In the genomic region with DNA sequence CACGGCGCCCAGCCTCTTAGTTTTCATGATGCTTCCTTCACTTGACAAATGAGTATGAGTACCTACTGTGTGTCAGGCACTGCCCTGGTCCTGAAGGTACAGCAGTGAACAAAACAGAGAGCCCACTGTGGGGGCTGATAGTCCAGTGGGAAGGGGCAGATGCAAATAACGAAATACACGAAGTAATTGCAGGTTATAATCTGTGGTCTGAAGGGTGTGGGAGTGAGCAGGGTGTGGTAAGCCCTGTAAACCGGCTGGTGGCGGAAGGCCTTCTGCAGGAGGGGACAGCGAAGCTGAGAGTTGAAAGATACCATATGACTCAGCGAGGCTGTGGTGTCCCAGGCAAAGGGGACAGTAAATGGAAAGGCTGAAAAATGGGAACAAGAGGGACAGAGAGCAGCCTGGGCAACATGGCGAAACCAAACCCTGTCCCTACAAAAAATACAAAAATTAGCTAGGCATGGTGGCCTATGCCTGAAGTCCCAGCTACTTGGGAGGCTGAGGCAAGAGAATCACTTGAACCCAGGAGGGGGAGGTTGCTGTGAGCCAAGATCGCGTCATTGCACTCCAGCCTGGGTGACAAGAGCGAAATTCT, we compare ENCODE assay signal across 9 cellular contexts.
DNase-seq lines count a peak whose midpoint lies in the region; ATAC-seq and TF ChIP-seq lines count a peak whose summit lies in the region.
"Had no signal": no experiment of that assay in that cellular context is flagged by ENCODE, and none has a peak within 500 bp of the region (broad histone marks: within the 10 kb centered on the region; RNA-seq: fewer than 3 reads in every experiment).

No MANE protein-coding gene starts in this region.

- H3K9me3 Mint-ChIP-seq in activated T-cell treated with anti-CD3 and anti-CD28 coated beads, Interleukin-2, amount 50 U/mL, for 4 hours: no peaks in the 10 kb centered on the region
- no peaks in the 10 kb centered on the region for H3K9me3 Mint-ChIP-seq in T-helper 2 cell treated with Interferon-gamma antibody and Interleukin-4, amounts not matched to agents 5 μg/mL and 100 μg/mL, for 36 hours
- no peaks in the 10 kb centered on the region for H3K9me3 Mint-ChIP-seq in stimulated activated effector memory CD8-positive, alpha-beta T cell treated with anti-CD3 and anti-CD28 coated beads, Interleukin-12 subunit alpha, Interleukin-12 subunit beta, amount 100 ng/mL, for 72 hours

- ATAC-seq in activated T-cell treated with anti-CD3 and anti-CD28 coated beads, Interleukin-2, amount 50 U/mL, for 4 hours: peak in 1 of 2 donors; percentile 17
- ATAC-seq in HG02852 (IDR thresholded peaks at IDR 0.05; ENCODE audit: unreplicated experiment): peak; percentile 63
- peak; percentile 79 for ATAC-seq in stimulated activated effector memory CD8-positive, alpha-beta T cell treated with anti-CD3 and anti-CD28 coated beads, Interleukin-12 subunit alpha, Interleukin-12 subunit beta, amount 100 ng/mL, for 72 hours

- peaks cover 46% of the 10 kb centered on the region for H3K4me1 Mint-ChIP-seq in activated T-cell treated with anti-CD3 and anti-CD28 coated beads, Interleukin-2, amount 50 U/mL, for 4 hours (ENCODE audit: low read depth)
- H3K4me1 Mint-ChIP-seq in T-helper 2 cell treated with Interferon-gamma antibody and Interleukin-4, amounts not matched to agents 5 μg/mL and 100 μg/mL, for 36 hours (ENCODE audit: low read depth): peaks cover 46% of the 10 kb centered on the region
- peaks cover 79% of the 10 kb centered on the region for H3K4me1 Mint-ChIP-seq in stimulated activated effector memory CD8-positive, alpha-beta T cell treated with anti-CD3 and anti-CD28 coated beads, Interleukin-12 subunit alpha, Interleukin-12 subunit beta, amount 100 ng/mL, for 72 hours

- no peak for TF ChIP-seq CTCF in lower leg skin (IDR thresholded peaks at IDR 0.05)

- peak overlapping the region; percentile 81 for H3K27ac Mint-ChIP-seq in T-helper 2 cell treated with Interferon-gamma antibody and Interleukin-4, amounts not matched to agents 5 μg/mL and 100 μg/mL, for 36 hours
- H3K27ac Mint-ChIP-seq in stimulated activated effector memory CD8-positive, alpha-beta T cell treated with anti-CD3 and anti-CD28 coated beads, Interleukin-12 subunit alpha, Interleukin-12 subunit beta, amount 100 ng/mL, for 72 hours: peak overlapping the region; percentile 77

- H3K4me3 ChIP-seq in lower leg skin (ENCODE audit: low read depth, poor library complexity, severe bottlenecking): no peak overlapping the region

- H3K27me3 Mint-ChIP-seq in activated T-cell treated with anti-CD3 and anti-CD28 coated beads, Interleukin-2, amount 50 U/mL, for 4 hours (ENCODE audit: low read depth): peaks cover 4% of the 10 kb centered on the region
- H3K27me3 Mint-ChIP-seq in T-helper 2 cell treated with Interferon-gamma antibody and Interleukin-4, amounts not matched to agents 5 μg/mL and 100 μg/mL, for 36 hours (ENCODE audit: low read depth): no peaks in the 10 kb centered on the region

- WGBS in lower leg skin, 2 donors: 63 to 67% methylated on average over 12 of the region's 12 CpGs

- DNase-seq in activated T-cell treated with anti-CD3 and anti-CD28 coated beads, Interleukin-2, amount 50 U/mL, for 4 hours: no peak
- DNase-seq in activated T-cell treated with anti-CD3 and anti-CD28 coated beads for 4 hours (no peak), lower leg skin (ENCODE audit: low spot score in 2 of 2) (no peak), DMS79 treated with DMSO at 0.1 percent for 48 hours (lab: John Stamatoyannopoulos, UW) (no peak), superior temporal gyrus (ENCODE audit: extremely low spot score) (no peak)
- DNase-seq in T-helper 2 cell treated with Interferon-gamma antibody and Interleukin-4, amounts not matched to agents 5 μg/mL and 100 μg/mL, for 36 hours (ENCODE audit: low spot score): peak; percentile 61
- DNase-seq in stimulated activated effector memory CD8-positive, alpha-beta T cell treated with anti-CD3 and anti-CD28 coated beads, Interleukin-12 subunit alpha, Interleukin-12 subunit beta, amount 100 ng/mL, for 72 hours (ENCODE audit: low spot score in 2 of 2): peak; percentile 36 to 81
- DNase-seq: brain microvascular endothelial cell had no signal

- no peaks in the 10 kb centered on the region for H3K36me3 Mint-ChIP-seq in activated T-cell treated with anti-CD3 and anti-CD28 coated beads, Interleukin-2, amount 50 U/mL, for 4 hours (ENCODE audit: insufficient read depth)
- H3K36me3 Mint-ChIP-seq in T-helper 2 cell treated with Interferon-gamma antibody and Interleukin-4, amounts not matched to agents 5 μg/mL and 100 μg/mL, for 36 hours (ENCODE audit: low read depth): peaks cover 10% of the 10 kb centered on the region
- peaks cover 65% of the 10 kb centered on the region for H3K36me3 Mint-ChIP-seq in stimulated activated effector memory CD8-positive, alpha-beta T cell treated with anti-CD3 and anti-CD28 coated beads, Interleukin-12 subunit alpha, Interleukin-12 subunit beta, amount 100 ng/mL, for 72 hours

- TF ChIP-seq POLR2A in lower leg skin (IDR thresholded peaks at IDR 0.05): no peak

- H3K4me3 Mint-ChIP-seq in activated T-cell treated with anti-CD3 and anti-CD28 coated beads, Interleukin-2, amount 50 U/mL, for 4 hours: peak overlapping the region; percentile 21
- peak overlapping the region; percentile 48 for H3K4me3 Mint-ChIP-seq in T-helper 2 cell treated with Interferon-gamma antibody and Interleukin-4, amounts not matched to agents 5 μg/mL and 100 μg/mL, for 36 hours
- peak overlapping the region; percentile 44 for H3K4me3 Mint-ChIP-seq in stimulated activated effector memory CD8-positive, alpha-beta T cell treated with anti-CD3 and anti-CD28 coated beads, Interleukin-12 subunit alpha, Interleukin-12 subunit beta, amount 100 ng/mL, for 72 hours

- intact Hi-C loops in lower leg skin (cut with DNase I; ENCODE audit: low total_unique reads): no loop called here

Comparison
In these comparisons a context has a peak if more than half of its experiments do, and no peak if none do; other contexts are left out.
1. DNase-seq: peak in T-helper 2 cell treated with Interferon-gamma antibody and Interleukin-4, amounts not matched to agents 5 μg/mL and 100 μg/mL, for 36 hours (single experiment) and stimulated activated effector memory CD8-positive, alpha-beta T cell treated with anti-CD3 and anti-CD28 coated beads, Interleukin-12 subunit alpha, Interleukin-12 subunit beta, amount 100 ng/mL, for 72 hours (2 of 2); none in activated T-cell treated with anti-CD3 and anti-CD28 coated beads, Interleukin-2, amount 50 U/mL, for 4 hours (single experiment), activated T-cell treated with anti-CD3 and anti-CD28 coated beads for 4 hours (single experiment), lower leg skin (0 of 2), DMS79 treated with DMSO at 0.1 percent for 48 hours (single experiment) and superior temporal gyrus (single experiment).
2. Peak in every context shown above with its lines, with median percentiles within 50 percentile points of each other: H3K4me3 Mint-ChIP-seq.